Comparison of ENCODE assay signal across 15 cellular contexts in genomic region chr10:28806951-28807759, GRCh38.
DNase-seq lines count a peak whose midpoint lies in the region; ATAC-seq lines count a peak whose summit lies in the region.
"Had no signal": no experiment of that assay in that cellular context is flagged by ENCODE, and none has a peak within 500 bp of the region (broad histone marks: within the 10 kb centered on the region; RNA-seq: fewer than 3 reads in every experiment).

No MANE protein-coding gene starts in this region.

- no peak overlapping the region for H3K4ac ChIP-seq in neuronal stem cell (ENCODE audit: low read length)

- H3K79me1 ChIP-seq in neuronal stem cell (ENCODE audit: low read depth, low read length): no peaks in the 10 kb centered on the region

- peak overlapping the region; percentile 5 for H2AFZ ChIP-seq in neuronal stem cell (ENCODE audit: low read length)

- H3K4me3 Mint-ChIP-seq in T-helper 17 cell (no peak overlapping the region), immature natural killer cell (no peak overlapping the region)
- H3K4me3 Mint-ChIP-seq: activated CD8-positive, alpha-beta T cell treated with anti-CD3 and anti-CD28 coated beads, Interleukin-2, amount 10 ng/mL, durations not matched to agents 7 days and 5 days had no signal

- H3K4me3 ChIP-seq in neuronal stem cell (ENCODE audit: low read length in 2 of 2) (no peak overlapping the region), aorta (ENCODE audit: low read length in 2 of 2) (no peak overlapping the region)
- H3K4me3 ChIP-seq: A549, thyroid gland had no signal

- no peak overlapping the region for H2BK120ac ChIP-seq in neuronal stem cell (ENCODE audit: low read depth, low read length)

- no peak overlapping the region for H3K23ac ChIP-seq in neuronal stem cell (ENCODE audit: low read depth, low read length, poor library complexity)

- WGBS in neuronal stem cell (ENCODE audit: extremely low coverage in 2 of 2, insufficient read length in 2 of 2, insufficient replicate concordance in 1 of 2), 2 donors: no CpG with 5 or more reads among the region's 8 CpGs
- WGBS in aorta, 2 donors: 2 to 4% methylated on average over 8 of the region's 8 CpGs

- H3K4me2 ChIP-seq in neuronal stem cell (ENCODE audit: insufficient read depth, low read length, poor library complexity, severe bottlenecking): no peak overlapping the region
- H3K4me2 ChIP-seq: A549 had no signal

- H2AK5ac ChIP-seq in neuronal stem cell (ENCODE audit: low read depth, low read length): no peak overlapping the region

- no peak overlapping the region for H4K8ac ChIP-seq in neuronal stem cell (ENCODE audit: low read depth, low read length)

- H3K36me3 ChIP-seq in neuronal stem cell (replicated peaks in 1 of 2; ENCODE audit: control insufficient read depth in 2 of 2, insufficient read depth in 2 of 2, low read length in 2 of 2) (no peaks in the 10 kb centered on the region), aorta (ENCODE audit: control insufficient read depth in 1 of 2, insufficient read depth in 2 of 2, low read length in 1 of 2) (no peaks in the 10 kb centered on the region)
- H3K36me3 ChIP-seq: thyroid gland had no signal

- H3K27me3 Mint-ChIP-seq in T-helper 17 cell (peaks cover 64% of the 10 kb centered on the region), immature natural killer cell (ENCODE audit: low read depth in 3 of 3) (peaks cover 6 to 14% (median 10%) of the 10 kb centered on the region in 3 donors)

- H3K27me3 ChIP-seq in neuronal stem cell (ENCODE audit: control insufficient read depth in 3 of 3, insufficient read depth in 3 of 3, low read depth in 1 of 3, low read length in 3 of 3) (peaks cover 0 to 3% (median 0%) of the 10 kb centered on the region in 3 experiments), aorta (ENCODE audit: control insufficient read depth in 1 of 2, insufficient read depth in 2 of 2, low read length in 1 of 2) (no peaks in the 10 kb centered on the region)
- H3K27me3 ChIP-seq: thyroid gland had no signal

- peaks cover 8 to 19% of the 10 kb centered on the region in 2 donors for H3K4me1 ChIP-seq in neuronal stem cell (ENCODE audit: control insufficient read depth in 2 of 2, insufficient read depth in 1 of 2, low read depth in 1 of 2, low read length in 2 of 2)
- peaks cover 0 to 3% of the 10 kb centered on the region in 2 donors for H3K4me1 ChIP-seq in aorta (ENCODE audit: control insufficient read depth in 1 of 2, insufficient read depth in 2 of 2, low read length in 2 of 2)

- DNase-seq in Right ventricle myocardium inferior (ENCODE audit: missing footprints) (no peak), cardiac septum (ENCODE audit: low spot score) (no peak), left cardiac atrium (no peak), neuronal stem cell (ENCODE audit: low spot score) (no peak), aorta (no peak), T-helper 17 cell (no peak), immature natural killer cell (no peak)
- DNase-seq: activated CD8-positive, alpha-beta T cell treated with anti-CD3 and anti-CD28 coated beads, Interleukin-2, amount 10 ng/mL, durations not matched to agents 7 days and 5 days; caudate nucleus; NCI-H345; small intestine; thyroid gland had no signal

- peaks cover 0 to 1% (median 0%) of the 10 kb centered on the region in 6 donors for H3K9me3 Mint-ChIP-seq in immature natural killer cell

- H2BK12ac ChIP-seq in neuronal stem cell (ENCODE audit: low read length): no peak overlapping the region

- peaks cover 3% of the 10 kb centered on the region for H3K4me1 Mint-ChIP-seq in T-helper 17 cell
- H3K4me1 Mint-ChIP-seq in immature natural killer cell: no peaks in the 10 kb centered on the region

- no peak overlapping the region for H3K27ac Mint-ChIP-seq in T-helper 17 cell
- H3K27ac Mint-ChIP-seq in immature natural killer cell: no peak overlapping the region
- H3K27ac Mint-ChIP-seq: activated CD8-positive, alpha-beta T cell treated with anti-CD3 and anti-CD28 coated beads, Interleukin-2, amount 10 ng/mL, durations not matched to agents 7 days and 5 days had no signal

- H2BK15ac ChIP-seq in neuronal stem cell (ENCODE audit: low read length): no peak overlapping the region

- H3K9ac ChIP-seq in neuronal stem cell (ENCODE audit: low read depth, low read length, poor library complexity): no peak overlapping the region

- intact Hi-C loops in Right ventricle myocardium inferior (cut with DNase I): loop anchor here (5.0 kb wide), 1 partner anchor 90 kb away; no protein-coding TSS in a partner anchor
- intact Hi-C loops in cardiac septum (cut with DNase I): loop anchor here (5.0 to 10.0 kb wide), 3 partner anchors 90 to 1248 kb away; partner anchors contain the start of gene JCAD
- intact Hi-C loops in left cardiac atrium (cut with DNase I): loop anchor here in 1 of 2 donors (5.0 to 10.0 kb wide), 2 partner anchors 130 to 178 kb away; partner anchors contain the start of gene BAMBI
- intact Hi-C loops in aorta (cut with DNase I): loop anchor here (5.0 to 10.0 kb wide), 4 partner anchors 70 to 188 kb away; partner anchors contain the start of gene BAMBI (in 1 of the 2)

- H3K36me3 Mint-ChIP-seq in T-helper 17 cell (ENCODE audit: low read depth) (peaks cover 3% of the 10 kb centered on the region), immature natural killer cell (no peaks in the 10 kb centered on the region)

- H4K91ac ChIP-seq in neuronal stem cell (ENCODE audit: low read depth, low read length, poor library complexity): no peak overlapping the region

- H3K18ac ChIP-seq in neuronal stem cell (ENCODE audit: low read length): no peak overlapping the region

- H3K9me3 ChIP-seq in neuronal stem cell (replicated peaks in 1 of 2; ENCODE audit: control insufficient read depth in 2 of 2, insufficient read depth in 1 of 2, low read depth in 1 of 2, low read length in 2 of 2) (no peaks in the 10 kb centered on the region), aorta (ENCODE audit: control insufficient read depth, low read length) (no peaks in the 10 kb centered on the region), T-helper 17 cell (ENCODE audit: control insufficient read depth, low read length, poor library complexity, severe bottlenecking) (no peaks in the 10 kb centered on the region)
- H3K9me3 ChIP-seq: A549, thyroid gland had no signal

- H3K14ac ChIP-seq in neuronal stem cell (ENCODE audit: low read length): no peak overlapping the region

- H2BK5ac ChIP-seq in neuronal stem cell (ENCODE audit: low read length): no peak overlapping the region

- H3K27ac ChIP-seq in neuronal stem cell (replicated peaks; ENCODE audit: low read length) (no peak overlapping the region), aorta (ENCODE audit: low read depth in 1 of 2, low read length in 2 of 2) (peak overlapping the region; percentile 31 to 95)
- H3K27ac ChIP-seq: thyroid gland had no signal

- ATAC-seq in Right ventricle myocardium inferior (peak; percentile 70), left cardiac atrium (peak; percentile 47 to 84), aorta (ENCODE audit: low FRiP score) (peak; percentile 45), GM21737 (IDR thresholded peaks at IDR 0.05; ENCODE audit: unreplicated experiment) (no peak), T-helper 17 cell (no peak)
- ATAC-seq: A549; activated CD8-positive, alpha-beta T cell treated with anti-CD3 and anti-CD28 coated beads, Interleukin-2, amount 10 ng/mL, durations not matched to agents 7 days and 5 days; Panc1 had no signal

Comparison
In these comparisons a context has a peak if more than half of its experiments do, and no peak if none do; other contexts are left out.
1. ATAC-seq: peak in Right ventricle myocardium inferior (single experiment), left cardiac atrium (2 of 2) and aorta (single experiment); none in GM21737 (single experiment) and T-helper 17 cell (single experiment).